Comparison of ENCODE assay signal across 1 cellular context in genomic region chr7:391961-392524, GRCh38.
A peak's percentile ranks its signal among the peaks of the same experiment; 100 is the strongest.
TF ChIP-seq lines count a peak whose summit lies in the region.

No MANE protein-coding gene starts in this region.

TF ChIP-seq in K562, 482 proteins besides CTCF, POLR2A, EP300 and RAD21 (continued from another document and continues in another):
- TF ChIP-seq MIER1 (IDR thresholded peaks at IDR 0.05; ENCODE audit: low read depth) (no peak), FOXK2 (conservative IDR thresholded peaks at IDR 0.05 in 1 of 2, IDR thresholded peaks at IDR 0.05 in 1 of 2; ENCODE audit: low read depth in 2 of 2) (no peak), ILF3 (IDR thresholded peaks at IDR 0.05; ENCODE audit: borderline replicate concordance) (no peak), POLR2H (tag; IDR thresholded peaks at IDR 0.05; ENCODE audit: low read depth) (no peak), HMG20B (CRISPR knock-in tag; IDR thresholded peaks at IDR 0.05) (no peak), SMC3 (conservative IDR thresholded peaks at IDR 0.05; ENCODE audit: insufficient read depth, low read depth, low read length) (no peak), CXXC5 (CRISPR knock-in tag; IDR thresholded peaks at IDR 0.05) (peak; percentile 76), ZNF311 (CRISPR knock-in tag; IDR thresholded peaks at IDR 0.05) (no peak), ZNF740 (CRISPR knock-in tag; IDR thresholded peaks at IDR 0.05) (no peak), ZNF740 (tag; IDR thresholded peaks at IDR 0.05) (no peak), DPF2 (IDR thresholded peaks at IDR 0.05) (no peak), THRA (IDR thresholded peaks at IDR 0.05) (no peak), DIDO1 (tag; IDR thresholded peaks at IDR 0.05; ENCODE audit: low read depth) (no peak), HDAC1 (IDR thresholded peaks at IDR 0.05) (no peak), FOS (IDR thresholded peaks at IDR 0.05; ENCODE audit: extremely low read depth, insufficient read length) (no peak), TOE1 (IDR thresholded peaks at IDR 0.05; ENCODE audit: borderline replicate concordance) (no peak), TOE1 (CRISPR knock-in tag; IDR thresholded peaks at IDR 0.05; ENCODE audit: borderline replicate concordance, low read depth) (no peak), SAP30 (IDR thresholded peaks at IDR 0.05; ENCODE audit: borderline replicate concordance, insufficient read depth, low read depth, low read length, poor library complexity, severe bottlenecking) (no peak), ZNF263 (CRISPR knock-in tag; IDR thresholded peaks at IDR 0.05; ENCODE audit: borderline replicate concordance) (no peak), ZNF3 (CRISPR knock-in tag; IDR thresholded peaks at IDR 0.05) (no peak), TARDBP (IDR thresholded peaks at IDR 0.05) (no peak), FOXK1 (CRISPR knock-in tag; IDR thresholded peaks at IDR 0.05; ENCODE audit: borderline replicate concordance) (no peak), PTBP1 (IDR thresholded peaks at IDR 0.05; ENCODE audit: low read depth, low read length) (no peak), DDX20 (tag; IDR thresholded peaks at IDR 0.05; ENCODE audit: low read depth) (no peak), FUS (optimal IDR thresholded peaks at IDR 0.05; ENCODE audit: low read depth, low read length) (no peak), POLR2AphosphoS2 (IDR thresholded peaks at IDR 0.05; ENCODE audit: low read length) (no peak), BDP1 (IDR thresholded peaks at IDR 0.05; ENCODE audit: insufficient read depth, insufficient read length) (no peak), BRF2 (IDR thresholded peaks at IDR 0.05; ENCODE audit: borderline replicate concordance, insufficient read depth, insufficient read length) (no peak), GTF2F1 (IDR thresholded peaks at IDR 0.05; ENCODE audit: low read depth, low read length) (no peak), CREB1 (IDR thresholded peaks at IDR 0.05) (peak; percentile 54), CREB1 (CRISPR knock-in tag; IDR thresholded peaks at IDR 0.05) (peak; percentile 47; the same call in 1 of the 2 replicates), BHLHE40 (IDR thresholded peaks at IDR 0.05; ENCODE audit: low read length) (peak; percentile 38; the same call in 1 of the 2 replicates), TCFL5 (CRISPR knock-in tag; conservative IDR thresholded peaks at IDR 0.05) (no peak), ZNF197 (CRISPR knock-in tag; IDR thresholded peaks at IDR 0.05; ENCODE audit: low read depth) (no peak), SMARCA5 (IDR thresholded peaks at IDR 0.05) (no peak), EP400 (IDR thresholded peaks at IDR 0.05) (no peak), ZNF408 (CRISPR knock-in tag; IDR thresholded peaks at IDR 0.05; ENCODE audit: low read depth) (no peak), ZNF253 (CRISPR knock-in tag; conservative IDR thresholded peaks at IDR 0.05) (no peak), ZNF280A (IDR thresholded peaks at IDR 0.05; ENCODE audit: low read depth, partially characterized antibody) (no peak), FOXP1 (CRISPR knock-in tag; IDR thresholded peaks at IDR 0.05) (no peak), PTRF (tag; IDR thresholded peaks at IDR 0.05) (no peak), MEIS2 (IDR thresholded peaks at IDR 0.05; ENCODE audit: partially characterized antibody) (peak; percentile 68), ZNF124 (CRISPR knock-in tag; IDR thresholded peaks at IDR 0.05) (no peak), DMBX1 (CRISPR knock-in tag; IDR thresholded peaks at IDR 0.05; ENCODE audit: borderline replicate concordance) (no peak), ZBED1 (IDR thresholded peaks at IDR 0.05) (no peak), ZC3H8 (IDR thresholded peaks at IDR 0.05) (no peak), ZNF12 (CRISPR knock-in tag; IDR thresholded peaks at IDR 0.05) (no peak), ATF1 (CRISPR knock-in tag; IDR thresholded peaks at IDR 0.05) (no peak), ATF1 (tag; IDR thresholded peaks at IDR 0.05) (peak; percentile 49), ARHGAP35 (IDR thresholded peaks at IDR 0.05; ENCODE audit: partially characterized antibody) (no peak), ZNF589 (CRISPR knock-in tag; IDR thresholded peaks at IDR 0.05; ENCODE audit: low read depth) (no peak), MXI1 (IDR thresholded peaks at IDR 0.05; ENCODE audit: low read depth, low read length) (no peak), HSF4 (CRISPR knock-in tag; IDR thresholded peaks at IDR 0.05; ENCODE audit: borderline replicate concordance) (no peak), ZNF395 (CRISPR knock-in tag; IDR thresholded peaks at IDR 0.05) (no peak), HMG20A (CRISPR knock-in tag; conservative IDR thresholded peaks at IDR 0.05) (no peak), ZBTB12 (CRISPR knock-in tag; IDR thresholded peaks at IDR 0.05) (no peak), HNRNPUL1 (IDR thresholded peaks at IDR 0.05; ENCODE audit: low read length) (no peak), ETV6 (IDR thresholded peaks at IDR 0.05; ENCODE audit: borderline replicate concordance in 1 of 2, low read depth in 2 of 2, low read length in 1 of 2) (no peak), ETV6 (CRISPR knock-in tag; IDR thresholded peaks at IDR 0.05; ENCODE audit: borderline replicate concordance) (no peak), TRIM24 (IDR thresholded peaks at IDR 0.05) (no peak), THAP7 (CRISPR knock-in tag; IDR thresholded peaks at IDR 0.05) (no peak), BRD4 (IDR thresholded peaks at IDR 0.05) (no peak), ZBTB11 (CRISPR knock-in tag; IDR thresholded peaks at IDR 0.05) (no peak), EZH2 (IDR thresholded peaks at IDR 0.05; ENCODE audit: borderline replicate concordance, low read depth, low read length) (no peak), JUNB (CRISPR knock-in tag; conservative IDR thresholded peaks at IDR 0.05) (no peak), E2F6 (IDR thresholded peaks at IDR 0.05; ENCODE audit: borderline replicate concordance in 1 of 2, extremely low read depth in 1 of 2, insufficient read depth in 1 of 2, insufficient read length in 1 of 2, low read depth in 1 of 2, low read length in 1 of 2, poor library complexity in 1 of 2, severe bottlenecking in 1 of 2) (peak in 1 of 2 experiments; percentile 32), ZNF76 (CRISPR knock-in tag; IDR thresholded peaks at IDR 0.05; ENCODE audit: borderline replicate concordance) (no peak)
